In the genomic region with DNA sequence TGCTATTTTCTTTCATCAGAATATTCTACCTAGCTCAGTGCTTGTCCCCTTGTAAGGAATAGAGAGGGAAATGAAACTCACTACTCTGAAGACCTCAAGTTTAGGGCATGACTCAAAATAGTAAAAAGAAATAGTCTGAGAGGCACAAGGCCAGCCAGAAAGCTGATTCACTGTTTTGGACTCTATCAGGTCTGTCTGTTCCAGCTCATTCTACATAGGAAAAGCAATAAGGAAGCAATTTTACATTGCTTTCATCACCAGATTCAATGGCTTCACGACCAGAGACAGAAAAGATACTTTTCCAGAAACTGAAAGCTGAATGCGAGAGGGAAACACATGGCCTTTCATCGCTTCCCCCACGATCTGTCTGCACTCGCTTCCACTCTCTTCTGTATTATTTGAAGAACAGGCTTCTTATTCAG, we compare ENCODE assay signal across 8 cellular contexts.
DNase-seq lines count a peak whose midpoint lies in the region; ATAC-seq lines count a peak whose summit lies in the region.

No MANE protein-coding gene starts in this region.

- peak; percentile 97 for ATAC-seq in GM19035 (IDR thresholded peaks at IDR 0.05; ENCODE audit: unreplicated experiment)
- peak; percentile 97 for ATAC-seq in HG03103 (IDR thresholded peaks at IDR 0.05; ENCODE audit: low read depth, unreplicated experiment)
- ATAC-seq in naive thymus-derived CD4-positive, alpha-beta T cell = peak; percentile 63

- DNase-seq in amniotic stem cell (lab: John Stamatoyannopoulos, UW) (peak; percentile 16), mesenteric fat pad (ENCODE audit: low spot score) (no peak), DMS 273 (lab: John Stamatoyannopoulos, UW; ENCODE audit: unreplicated experiment) (no peak), NCI-H2171 treated with DMSO at 0.1 percent for 48 hours (lab: John Stamatoyannopoulos, UW) (no peak), iPS-NIHi7 (ENCODE audit: extremely low spot score) (no peak)
- DNase-seq in naive thymus-derived CD4-positive, alpha-beta T cell = no peak

- CTCF ChIA-PET in naive thymus-derived CD4-positive, alpha-beta T cell (lab: Charles Lee) = no interaction called here

- H3K27ac Mint-ChIP-seq in naive thymus-derived CD4-positive, alpha-beta T cell = no peak overlapping the region

- H3K4me3 ChIP-seq in naive thymus-derived CD4-positive, alpha-beta T cell (ENCODE audit: low read length) = no peak overlapping the region

- POLR2A ChIA-PET in naive thymus-derived CD4-positive, alpha-beta T cell (lab: Charles Lee) = no interaction called here

- peaks cover 0 to 5% (median 0%) of the 10 kb centered on the region in 5 donors for H3K36me3 Mint-ChIP-seq in naive thymus-derived CD4-positive, alpha-beta T cell

- H3K4me3 Mint-ChIP-seq in naive thymus-derived CD4-positive, alpha-beta T cell = no peak overlapping the region

- no peak overlapping the region for H3K27ac ChIP-seq in naive thymus-derived CD4-positive, alpha-beta T cell (ENCODE audit: low read depth, low read length)

- H3K9me3 ChIP-seq in naive thymus-derived CD4-positive, alpha-beta T cell (ENCODE audit: control insufficient read depth in 2 of 3, low read length in 3 of 3) = no peaks in the 10 kb centered on the region

- H3K4me1 Mint-ChIP-seq in naive thymus-derived CD4-positive, alpha-beta T cell = no peaks in the 10 kb centered on the region

- H3K27me3 Mint-ChIP-seq in naive thymus-derived CD4-positive, alpha-beta T cell = peaks cover 0 to 5% (median 0%) of the 10 kb centered on the region in 5 donors

- intact Hi-C loops in naive thymus-derived CD4-positive, alpha-beta T cell (cut with micrococcal nuclease) = no loop called here

- peaks cover 0 to 34% (median 7%) of the 10 kb centered on the region in 11 donors for H3K9me3 Mint-ChIP-seq in naive thymus-derived CD4-positive, alpha-beta T cell

- no peaks in the 10 kb centered on the region for H3K4me1 ChIP-seq in naive thymus-derived CD4-positive, alpha-beta T cell (ENCODE audit: control insufficient read depth in 2 of 2, insufficient read depth in 2 of 2, low read length in 2 of 2)

- no peaks in the 10 kb centered on the region for H3K27me3 ChIP-seq in naive thymus-derived CD4-positive, alpha-beta T cell (ENCODE audit: control insufficient read depth in 2 of 2, insufficient read depth in 2 of 2, low read length in 2 of 2)

- no peaks in the 10 kb centered on the region for H3K36me3 ChIP-seq in naive thymus-derived CD4-positive, alpha-beta T cell (ENCODE audit: control insufficient read depth in 2 of 3, insufficient read depth in 3 of 3, low read length in 3 of 3)
